ENCODE assay signal across 27 cellular contexts in genomic region chr19:29833614-29834261, GRCh38. TPM values are rescaled to one million over a fixed set of nuclear protein-coding genes. Genes with fewer than 3 reads are reported as not detected.
DNase-seq lines count a peak whose midpoint lies in the region; ATAC-seq lines count a peak whose summit lies in the region.
"Had no signal": no experiment of that assay in that cellular context is flagged by ENCODE, and none has a peak within 500 bp of the region (broad histone marks: within the 10 kb centered on the region; RNA-seq: fewer than 3 reads in every experiment).

No MANE protein-coding gene starts in this region.

- H3K27me3 Mint-ChIP-seq in T-helper 2 cell treated with Interferon-gamma antibody and Interleukin-4, amounts not matched to agents 5 μg/mL and 100 μg/mL, for 36 hours (ENCODE audit: low read depth), result no peaks in the 10 kb centered on the region
- H3K27me3 Mint-ChIP-seq in CD4-positive, alpha-beta memory T cell, result no peaks in the 10 kb centered on the region
- H3K27me3 Mint-ChIP-seq in T-helper 17 cell, result no peaks in the 10 kb centered on the region
- H3K27me3 Mint-ChIP-seq: stimulated activated naive CD8-positive, alpha-beta T cell treated with anti-CD3 and anti-CD28 coated beads, Interleukin-15, amount 100 ng/mL, for 72 hours had no signal

- H3K4me3 ChIP-seq in CD4-positive, alpha-beta memory T cell (ENCODE audit: low read length in 2 of 2), result no peak overlapping the region
- H3K4me3 ChIP-seq: breast epithelium, colonic mucosa, skin epidermis had no signal

- CTCF ChIA-PET in CD4-positive, alpha-beta memory T cell (lab: Charles Lee; ENCODE audit: partially characterized antibody), result no interaction called here

- no peaks in the 10 kb centered on the region for H3K9me3 Mint-ChIP-seq in T-helper 2 cell treated with Interferon-gamma antibody and Interleukin-4, amounts not matched to agents 5 μg/mL and 100 μg/mL, for 36 hours
- no peaks in the 10 kb centered on the region for H3K9me3 Mint-ChIP-seq in CD4-positive, alpha-beta memory T cell
- H3K9me3 Mint-ChIP-seq: natural killer cell had no signal

- DNase-seq in T-helper 2 cell treated with Interferon-gamma antibody and Interleukin-4, amounts not matched to agents 5 μg/mL and 100 μg/mL, for 36 hours (ENCODE audit: low spot score), result no peak
- no peak for DNase-seq in T-helper 2 cell
- DNase-seq in CD4-positive, alpha-beta memory T cell, result no peak
- DNase-seq in T-helper 17 cell, result no peak
- peak; percentile 69 for DNase-seq in mesenteric fat pad (ENCODE audit: low spot score)
- no peak for DNase-seq in NCI-H1436 (lab: John Stamatoyannopoulos, UW)
- no peak for DNase-seq in AG08396 (ENCODE audit: low spot score)
- DNase-seq in DMS153 treated with DMSO at 0.1 percent for 48 hours (lab: John Stamatoyannopoulos, UW; ENCODE audit: unreplicated experiment), result no peak
- DNase-seq: activated CD8-positive, alpha-beta T cell treated with anti-CD3 and anti-CD28 coated beads, Interleukin-2, amount 10 ng/mL, durations not matched to agents 7 days and 5 days; activated gamma-delta T cell treated with Interleukin-2 at 50 U/mL for 16 hours; AML-193; colonic mucosa; DMS79; effector memory CD4-positive, alpha-beta T cell; GDM1; kidney; midbrain; natural killer cell; NCI-H1694 treated with DMSO at 0.1 percent for 48 hours; NCI-H2171 treated with DMSO at 0.1 percent for 48 hours; NCI-H524; PC-3; Right ventricle myocardium superior; stimulated activated naive CD8-positive, alpha-beta T cell treated with anti-CD3 and anti-CD28 coated beads, Interleukin-15, amount 100 ng/mL, for 72 hours had no signal

- no peaks in the 10 kb centered on the region for H3K36me3 Mint-ChIP-seq in T-helper 2 cell treated with Interferon-gamma antibody and Interleukin-4, amounts not matched to agents 5 μg/mL and 100 μg/mL, for 36 hours (ENCODE audit: low read depth)
- no peaks in the 10 kb centered on the region for H3K36me3 Mint-ChIP-seq in CD4-positive, alpha-beta memory T cell
- H3K36me3 Mint-ChIP-seq in T-helper 17 cell (ENCODE audit: low read depth), result peaks cover 3% of the 10 kb centered on the region
- H3K36me3 Mint-ChIP-seq: natural killer cell had no signal

- H3K9me3 ChIP-seq in CD4-positive, alpha-beta memory T cell (ENCODE audit: control insufficient read depth in 1 of 2, low read length in 2 of 2), result no peaks in the 10 kb centered on the region
- no peaks in the 10 kb centered on the region for H3K9me3 ChIP-seq in T-helper 17 cell (ENCODE audit: control insufficient read depth, low read length, poor library complexity, severe bottlenecking)
- H3K9me3 ChIP-seq: breast epithelium, colonic mucosa had no signal

- intact Hi-C loops in CD4-positive, alpha-beta memory T cell (cut with micrococcal nuclease), result no loop called here

- no peak overlapping the region for H3K4me3 Mint-ChIP-seq in T-helper 2 cell treated with Interferon-gamma antibody and Interleukin-4, amounts not matched to agents 5 μg/mL and 100 μg/mL, for 36 hours
- H3K4me3 Mint-ChIP-seq in CD4-positive, alpha-beta memory T cell, result peak overlapping the region in 2 of 8 donors; percentile 43 to 51
- peak overlapping the region; percentile 63 for H3K4me3 Mint-ChIP-seq in T-helper 17 cell
- H3K4me3 Mint-ChIP-seq: activated CD8-positive, alpha-beta T cell treated with anti-CD3 and anti-CD28 coated beads, Interleukin-2, amount 10 ng/mL, durations not matched to agents 7 days and 5 days; natural killer cell had no signal

- peaks cover 49% of the 10 kb centered on the region for H3K4me1 ChIP-seq in CD4-positive, alpha-beta memory T cell (ENCODE audit: insufficient read depth, low read length)
- H3K4me1 ChIP-seq: breast epithelium, colonic mucosa had no signal

- no peaks in the 10 kb centered on the region for H3K27me3 ChIP-seq in CD4-positive, alpha-beta memory T cell (ENCODE audit: insufficient read depth, low read length)
- H3K27me3 ChIP-seq: colonic mucosa had no signal

- POLR2A ChIA-PET in CD4-positive, alpha-beta memory T cell (lab: Charles Lee; ENCODE audit: partially characterized antibody), result interaction anchor here (6.6 kb wide), 1 partner anchor 11 kb away, joined by 69 read pairs; no protein-coding TSS in a partner anchor

- no peaks in the 10 kb centered on the region for H3K36me3 ChIP-seq in CD4-positive, alpha-beta memory T cell (ENCODE audit: insufficient read depth, low read length)
- H3K36me3 ChIP-seq: breast epithelium, colonic mucosa had no signal

- H3K4me1 Mint-ChIP-seq in T-helper 2 cell treated with Interferon-gamma antibody and Interleukin-4, amounts not matched to agents 5 μg/mL and 100 μg/mL, for 36 hours (ENCODE audit: low read depth), result peaks cover 54% of the 10 kb centered on the region
- H3K4me1 Mint-ChIP-seq in CD4-positive, alpha-beta memory T cell, result peaks cover 23 to 64% (median 43%) of the 10 kb centered on the region in 4 donors
- peaks cover 33% of the 10 kb centered on the region for H3K4me1 Mint-ChIP-seq in T-helper 17 cell

- peak overlapping the region; percentile 82 for H3K27ac Mint-ChIP-seq in T-helper 2 cell treated with Interferon-gamma antibody and Interleukin-4, amounts not matched to agents 5 μg/mL and 100 μg/mL, for 36 hours
- peak overlapping the region; percentile 41 to 83 (median 64) for H3K27ac Mint-ChIP-seq in CD4-positive, alpha-beta memory T cell
- H3K27ac Mint-ChIP-seq in T-helper 17 cell, result peak overlapping the region; percentile 62
- H3K27ac Mint-ChIP-seq: natural killer cell had no signal

- ATAC-seq in T-helper 17 cell, result no peak
- ATAC-seq: activated CD8-positive, alpha-beta T cell treated with anti-CD3 and anti-CD28 coated beads, Interleukin-2, amount 10 ng/mL, durations not matched to agents 7 days and 5 days; natural killer cell; PC-3; stimulated activated naive CD8-positive, alpha-beta T cell treated with anti-CD3 and anti-CD28 coated beads, Interleukin-15, amount 100 ng/mL, for 72 hours had no signal

- H3K27ac ChIP-seq in CD4-positive, alpha-beta memory T cell (ENCODE audit: low read depth, low read length), result no peak overlapping the region
- H3K27ac ChIP-seq: breast epithelium, colonic mucosa, HL-60 had no signal

RNA-seq across cellular contexts. Expression of gene CCNE1, which starts 21.9 kb away (rescaled TPM):
- total RNA-seq in CD4-positive, alpha-beta memory T cell, result 1 to 10 TPM; 2.9 to 3.4 TPM
- under 1 TPM; 0.50 to 0.89 TPM for polyA plus RNA-seq in CD4-positive, alpha-beta memory T cell
- total RNA-seq in T-helper 17 cell, result 1 to 10 TPM; 3.8 to 7.4 TPM
- 2.0 TPM for total RNA-seq in mesenteric fat pad
